In genomic region chr11:97977726-97978125, GRCh38 we compare ENCODE assay signal across 10 cellular contexts.
"Had no signal": no experiment of that assay in that cellular context is flagged by ENCODE, and none has a peak within 500 bp of the region (broad histone marks: within the 10 kb centered on the region; RNA-seq: fewer than 3 reads in every experiment).

No MANE protein-coding gene starts in this region.

- H3K27ac Mint-ChIP-seq: HFFc6, IgD-negative memory B cell had no signal

- H3K9me3 Mint-ChIP-seq: HFFc6 had no signal

- H3K9me3 ChIP-seq: HAP-1 had no signal

- H3K27me3 Mint-ChIP-seq: IgD-negative memory B cell had no signal

- H3K36me3 Mint-ChIP-seq: IgD-negative memory B cell had no signal

- DNase-seq: GM23248, GOT3, H7, HFFc6, Karpas-422 had no signal

- H3K27ac ChIP-seq: GM23248, HL-60, KMS-11 had no signal

- H2AFZ ChIP-seq: GM23248 had no signal

- H3K4me2 ChIP-seq: KMS-11 had no signal

- ATAC-seq: HCT116 had no signal

- H3K36me3 ChIP-seq: HAP-1 had no signal

- H3K4me3 ChIP-seq: GM23248, HAP-1 had no signal

- H3K4me3 Mint-ChIP-seq: HFFc6, IgD-negative memory B cell had no signal

- H3K9ac ChIP-seq: GM23248, KMS-11 had no signal

- H3K4me1 Mint-ChIP-seq: IgD-negative memory B cell had no signal
